Comparison of ENCODE assay signal across 1 cellular context in the genomic region with DNA sequence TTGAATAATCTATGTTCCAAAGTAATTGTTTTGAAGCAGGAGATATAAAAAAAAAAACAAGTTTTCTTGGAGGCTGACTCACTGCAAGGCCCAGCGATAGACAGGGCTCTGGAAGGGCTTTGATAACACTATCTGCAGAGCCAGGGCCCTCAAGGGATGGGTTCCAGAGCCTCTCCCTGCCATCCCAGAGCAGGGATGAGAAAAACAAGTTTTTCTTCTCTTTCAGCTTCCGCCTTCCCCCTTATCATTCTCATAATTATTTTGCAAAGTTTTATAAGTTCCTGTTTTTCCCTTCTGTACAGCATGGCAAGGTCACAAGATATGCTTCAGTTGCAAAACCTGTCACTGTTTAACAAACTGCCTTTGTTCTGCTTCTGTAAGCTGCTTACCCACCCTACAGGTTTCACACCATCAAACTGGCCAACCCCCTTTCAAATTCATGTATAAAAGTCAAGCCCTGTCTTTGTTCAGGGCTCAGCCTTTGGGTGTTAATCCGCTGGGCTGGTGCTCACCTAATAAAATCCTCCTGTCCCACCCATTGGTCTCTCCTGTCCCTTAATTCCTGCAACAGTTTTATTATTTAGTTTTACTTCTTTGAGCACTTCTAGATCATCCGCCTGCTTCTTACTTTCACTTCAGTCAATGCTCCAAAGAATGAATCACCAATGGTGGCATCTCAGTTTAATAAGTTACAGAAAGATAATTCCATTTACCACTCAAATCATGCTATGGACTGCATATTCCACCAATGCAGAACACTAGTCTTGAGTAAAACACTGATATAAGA.
TF ChIP-seq lines count a peak whose summit lies in the region.

No MANE protein-coding gene starts in this region.

TF ChIP-seq in K562, 482 proteins besides CTCF, POLR2A, EP300 and RAD21 (continued from another document and continues in another):
- TF ChIP-seq, protein P1, sequence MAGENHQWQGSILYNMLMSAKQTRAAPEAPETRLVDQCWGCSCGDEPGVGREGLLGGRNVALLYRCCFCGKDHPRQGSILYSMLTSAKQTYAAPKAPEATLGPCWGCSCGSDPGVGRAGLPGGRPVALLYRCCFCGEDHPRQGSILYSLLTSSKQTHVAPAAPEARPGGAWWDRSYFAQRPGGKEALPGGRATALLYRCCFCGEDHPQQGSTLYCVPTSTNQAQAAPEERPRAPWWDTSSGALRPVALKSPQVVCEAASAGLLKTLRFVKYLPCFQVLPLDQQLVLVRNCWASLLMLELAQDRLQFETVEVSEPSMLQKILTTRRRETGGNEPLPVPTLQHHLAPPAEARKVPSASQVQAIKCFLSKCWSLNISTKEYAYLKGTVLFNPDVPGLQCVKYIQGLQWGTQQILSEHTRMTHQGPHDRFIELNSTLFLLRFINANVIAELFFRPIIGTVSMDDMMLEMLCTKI (IDR thresholded peaks at IDR 0.05; ENCODE audit: partially characterized antibody) = no peak
- TF ChIP-seq ZFX (CRISPR knock-in tag; IDR thresholded peaks at IDR 0.05) (peak; percentile 50; the same call in 1 of the 2 replicates), ZEB2 (IDR thresholded peaks at IDR 0.05) (peak; percentile 86; the same call in 1 of the 2 replicates), ARID2 (IDR thresholded peaks at IDR 0.05) (no peak), ZNF121 (CRISPR knock-in tag; conservative IDR thresholded peaks at IDR 0.05) (no peak), ZNF707 (CRISPR knock-in tag; conservative IDR thresholded peaks at IDR 0.05) (no peak), TRIM28 (IDR thresholded peaks at IDR 0.05) (peak; percentile 99), THRAP3 (IDR thresholded peaks at IDR 0.05; ENCODE audit: borderline replicate concordance) (no peak), SAP30 (IDR thresholded peaks at IDR 0.05; ENCODE audit: borderline replicate concordance, insufficient read depth, low read depth, low read length, poor library complexity, severe bottlenecking) (no peak), ZSCAN32 (CRISPR knock-in tag; IDR thresholded peaks at IDR 0.05) (no peak), MXI1 (IDR thresholded peaks at IDR 0.05; ENCODE audit: low read depth, low read length) (no peak), ZNF197 (CRISPR knock-in tag; IDR thresholded peaks at IDR 0.05; ENCODE audit: low read depth) (no peak; the same call in none of the 2 replicates), MIER1 (IDR thresholded peaks at IDR 0.05; ENCODE audit: low read depth) (peak; percentile 58; the same call in 1 of the 2 replicates), ADNP (tag; IDR thresholded peaks at IDR 0.05) (peak; percentile 78), KLF16 (IDR thresholded peaks at IDR 0.05) (peak; percentile 93), ZNF586 (CRISPR knock-in tag; conservative IDR thresholded peaks at IDR 0.05) (no peak), EHMT2 (IDR thresholded peaks at IDR 0.05) (no peak; the same call in 1 of the 2 replicates), TBP (optimal IDR thresholded peaks at IDR 0.05; ENCODE audit: low read depth, low read length) (no peak), ZNF41 (CRISPR knock-in tag; conservative IDR thresholded peaks at IDR 0.05) (0 out of 2 replicates have a peak, but pooled peaks have one; percentile 6), SMC3 (conservative IDR thresholded peaks at IDR 0.05; ENCODE audit: insufficient read depth, low read depth, low read length) (no peak), RUNX1 (IDR thresholded peaks at IDR 0.05; ENCODE audit: low read depth) (0 out of 2 replicates have a peak, but pooled peaks have one; percentile 77), KDM4B (IDR thresholded peaks at IDR 0.05; ENCODE audit: borderline replicate concordance in 2 of 2, low read depth in 1 of 2) (no peak), ZNF23 (CRISPR knock-in tag; IDR thresholded peaks at IDR 0.05) (no peak), CBX1 (IDR thresholded peaks at IDR 0.05; ENCODE audit: low read depth) (peak; percentile 98), ZNF282 (CRISPR knock-in tag; IDR thresholded peaks at IDR 0.05) (no peak), BCL6 (CRISPR knock-in tag; IDR thresholded peaks at IDR 0.05) (no peak), RFX7 (CRISPR knock-in tag; IDR thresholded peaks at IDR 0.05) (no peak), GATAD2A (IDR thresholded peaks at IDR 0.05) (no peak), DMBX1 (CRISPR knock-in tag; IDR thresholded peaks at IDR 0.05; ENCODE audit: borderline replicate concordance) (peak; percentile 61), HDGF (IDR thresholded peaks at IDR 0.05) (no peak), NEUROD1 (IDR thresholded peaks at IDR 0.05; ENCODE audit: borderline replicate concordance, low read depth, low read length, partially characterized antibody) (peak; percentile 93), TEAD4 (IDR thresholded peaks at IDR 0.05; ENCODE audit: low read length) (peak; percentile 97), TEAD4 (CRISPR knock-in tag; IDR thresholded peaks at IDR 0.05; ENCODE audit: borderline replicate concordance) (no peak), ZNF77 (CRISPR knock-in tag; IDR thresholded peaks at IDR 0.05) (no peak), TCF7 (IDR thresholded peaks at IDR 0.05; ENCODE audit: borderline replicate concordance) (no peak), HNRNPL (IDR thresholded peaks at IDR 0.05; ENCODE audit: low read depth, low read length) (0 out of 2 replicates have a peak, but pooled peaks have one; percentile 20), ZZZ3 (IDR thresholded peaks at IDR 0.05) (no peak), ZNF79 (CRISPR knock-in tag; IDR thresholded peaks at IDR 0.05; ENCODE audit: low read depth) (0 out of 2 replicates have a peak, but pooled peaks have one; percentile 36), SRSF1 (IDR thresholded peaks at IDR 0.05; ENCODE audit: low read depth, low read length) (no peak), BDP1 (IDR thresholded peaks at IDR 0.05; ENCODE audit: insufficient read depth, insufficient read length) (no peak), TAF7 (tag; IDR thresholded peaks at IDR 0.05) (no peak), TAF15 (IDR thresholded peaks at IDR 0.05; ENCODE audit: low read depth, low read length) (no peak), NFRKB (IDR thresholded peaks at IDR 0.05; ENCODE audit: low read depth) (peak; percentile 82), DNMT1 (IDR thresholded peaks at IDR 0.05) (no peak), ZNF146 (CRISPR knock-in tag; IDR thresholded peaks at IDR 0.05; ENCODE audit: unreplicated experiment) (no peak), ZNF184 (CRISPR knock-in tag; IDR thresholded peaks at IDR 0.05) (no peak), MAFF (IDR thresholded peaks at IDR 0.05; ENCODE audit: low read length) (peak; percentile 13; the same call in 1 of the 2 replicates), NRF1 (conservative IDR thresholded peaks at IDR 0.05 in 1 of 2, IDR thresholded peaks at IDR 0.05 in 1 of 2) (no peak), TEAD1 (CRISPR knock-in tag; IDR thresholded peaks at IDR 0.05) (no peak)
- TF ChIP-seq, protein P2, sequence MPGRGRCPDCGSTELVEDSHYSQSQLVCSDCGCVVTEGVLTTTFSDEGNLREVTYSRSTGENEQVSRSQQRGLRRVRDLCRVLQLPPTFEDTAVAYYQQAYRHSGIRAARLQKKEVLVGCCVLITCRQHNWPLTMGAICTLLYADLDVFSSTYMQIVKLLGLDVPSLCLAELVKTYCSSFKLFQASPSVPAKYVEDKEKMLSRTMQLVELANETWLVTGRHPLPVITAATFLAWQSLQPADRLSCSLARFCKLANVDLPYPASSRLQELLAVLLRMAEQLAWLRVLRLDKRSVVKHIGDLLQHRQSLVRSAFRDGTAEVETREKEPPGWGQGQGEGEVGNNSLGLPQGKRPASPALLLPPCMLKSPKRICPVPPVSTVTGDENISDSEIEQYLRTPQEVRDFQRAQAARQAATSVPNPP (IDR thresholded peaks at IDR 0.05; ENCODE audit: borderline replicate concordance, insufficient read depth, insufficient read length) = no peak
- TF ChIP-seq, protein P3, sequence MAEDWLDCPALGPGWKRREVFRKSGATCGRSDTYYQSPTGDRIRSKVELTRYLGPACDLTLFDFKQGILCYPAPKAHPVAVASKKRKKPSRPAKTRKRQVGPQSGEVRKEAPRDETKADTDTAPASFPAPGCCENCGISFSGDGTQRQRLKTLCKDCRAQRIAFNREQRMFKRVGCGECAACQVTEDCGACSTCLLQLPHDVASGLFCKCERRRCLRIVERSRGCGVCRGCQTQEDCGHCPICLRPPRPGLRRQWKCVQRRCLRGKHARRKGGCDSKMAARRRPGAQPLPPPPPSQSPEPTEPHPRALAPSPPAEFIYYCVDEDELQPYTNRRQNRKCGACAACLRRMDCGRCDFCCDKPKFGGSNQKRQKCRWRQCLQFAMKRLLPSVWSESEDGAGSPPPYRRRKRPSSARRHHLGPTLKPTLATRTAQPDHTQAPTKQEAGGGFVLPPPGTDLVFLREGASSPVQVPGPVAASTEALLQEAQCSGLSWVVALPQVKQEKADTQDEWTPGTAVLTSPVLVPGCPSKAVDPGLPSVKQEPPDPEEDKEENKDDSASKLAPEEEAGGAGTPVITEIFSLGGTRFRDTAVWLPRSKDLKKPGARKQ (CRISPR knock-in tag; IDR thresholded peaks at IDR 0.05) = no peak
- TF ChIP-seq, protein P4, sequence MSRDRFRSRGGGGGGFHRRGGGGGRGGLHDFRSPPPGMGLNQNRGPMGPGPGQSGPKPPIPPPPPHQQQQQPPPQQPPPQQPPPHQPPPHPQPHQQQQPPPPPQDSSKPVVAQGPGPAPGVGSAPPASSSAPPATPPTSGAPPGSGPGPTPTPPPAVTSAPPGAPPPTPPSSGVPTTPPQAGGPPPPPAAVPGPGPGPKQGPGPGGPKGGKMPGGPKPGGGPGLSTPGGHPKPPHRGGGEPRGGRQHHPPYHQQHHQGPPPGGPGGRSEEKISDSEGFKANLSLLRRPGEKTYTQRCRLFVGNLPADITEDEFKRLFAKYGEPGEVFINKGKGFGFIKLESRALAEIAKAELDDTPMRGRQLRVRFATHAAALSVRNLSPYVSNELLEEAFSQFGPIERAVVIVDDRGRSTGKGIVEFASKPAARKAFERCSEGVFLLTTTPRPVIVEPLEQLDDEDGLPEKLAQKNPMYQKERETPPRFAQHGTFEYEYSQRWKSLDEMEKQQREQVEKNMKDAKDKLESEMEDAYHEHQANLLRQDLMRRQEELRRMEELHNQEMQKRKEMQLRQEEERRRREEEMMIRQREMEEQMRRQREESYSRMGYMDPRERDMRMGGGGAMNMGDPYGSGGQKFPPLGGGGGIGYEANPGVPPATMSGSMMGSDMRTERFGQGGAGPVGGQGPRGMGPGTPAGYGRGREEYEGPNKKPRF (IDR thresholded peaks at IDR 0.05; ENCODE audit: low read depth, low read length) = no peak
- TF ChIP-seq, protein P5, sequence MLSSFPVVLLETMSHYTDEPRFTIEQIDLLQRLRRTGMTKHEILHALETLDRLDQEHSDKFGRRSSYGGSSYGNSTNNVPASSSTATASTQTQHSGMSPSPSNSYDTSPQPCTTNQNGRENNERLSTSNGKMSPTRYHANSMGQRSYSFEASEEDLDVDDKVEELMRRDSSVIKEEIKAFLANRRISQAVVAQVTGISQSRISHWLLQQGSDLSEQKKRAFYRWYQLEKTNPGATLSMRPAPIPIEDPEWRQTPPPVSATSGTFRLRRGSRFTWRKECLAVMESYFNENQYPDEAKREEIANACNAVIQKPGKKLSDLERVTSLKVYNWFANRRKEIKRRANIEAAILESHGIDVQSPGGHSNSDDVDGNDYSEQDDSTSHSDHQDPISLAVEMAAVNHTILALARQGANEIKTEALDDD (IDR thresholded peaks at IDR 0.05) = 0 out of 2 replicates have a peak, but pooled peaks have one; percentile 32
- TF ChIP-seq, protein P6, sequence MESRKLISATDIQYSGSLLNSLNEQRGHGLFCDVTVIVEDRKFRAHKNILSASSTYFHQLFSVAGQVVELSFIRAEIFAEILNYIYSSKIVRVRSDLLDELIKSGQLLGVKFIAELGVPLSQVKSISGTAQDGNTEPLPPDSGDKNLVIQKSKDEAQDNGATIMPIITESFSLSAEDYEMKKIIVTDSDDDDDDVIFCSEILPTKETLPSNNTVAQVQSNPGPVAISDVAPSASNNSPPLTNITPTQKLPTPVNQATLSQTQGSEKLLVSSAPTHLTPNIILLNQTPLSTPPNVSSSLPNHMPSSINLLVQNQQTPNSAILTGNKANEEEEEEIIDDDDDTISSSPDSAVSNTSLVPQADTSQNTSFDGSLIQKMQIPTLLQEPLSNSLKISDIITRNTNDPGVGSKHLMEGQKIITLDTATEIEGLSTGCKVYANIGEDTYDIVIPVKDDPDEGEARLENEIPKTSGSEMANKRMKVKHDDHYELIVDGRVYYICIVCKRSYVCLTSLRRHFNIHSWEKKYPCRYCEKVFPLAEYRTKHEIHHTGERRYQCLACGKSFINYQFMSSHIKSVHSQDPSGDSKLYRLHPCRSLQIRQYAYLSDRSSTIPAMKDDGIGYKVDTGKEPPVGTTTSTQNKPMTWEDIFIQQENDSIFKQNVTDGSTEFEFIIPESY (CRISPR knock-in tag; IDR thresholded peaks at IDR 0.05) = no peak
- TF ChIP-seq, protein P7, sequence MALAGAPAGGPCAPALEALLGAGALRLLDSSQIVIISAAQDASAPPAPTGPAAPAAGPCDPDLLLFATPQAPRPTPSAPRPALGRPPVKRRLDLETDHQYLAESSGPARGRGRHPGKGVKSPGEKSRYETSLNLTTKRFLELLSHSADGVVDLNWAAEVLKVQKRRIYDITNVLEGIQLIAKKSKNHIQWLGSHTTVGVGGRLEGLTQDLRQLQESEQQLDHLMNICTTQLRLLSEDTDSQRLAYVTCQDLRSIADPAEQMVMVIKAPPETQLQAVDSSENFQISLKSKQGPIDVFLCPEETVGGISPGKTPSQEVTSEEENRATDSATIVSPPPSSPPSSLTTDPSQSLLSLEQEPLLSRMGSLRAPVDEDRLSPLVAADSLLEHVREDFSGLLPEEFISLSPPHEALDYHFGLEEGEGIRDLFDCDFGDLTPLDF (CRISPR knock-in tag; IDR thresholded peaks at IDR 0.05) = no peak
- TF ChIP-seq, protein P8, sequence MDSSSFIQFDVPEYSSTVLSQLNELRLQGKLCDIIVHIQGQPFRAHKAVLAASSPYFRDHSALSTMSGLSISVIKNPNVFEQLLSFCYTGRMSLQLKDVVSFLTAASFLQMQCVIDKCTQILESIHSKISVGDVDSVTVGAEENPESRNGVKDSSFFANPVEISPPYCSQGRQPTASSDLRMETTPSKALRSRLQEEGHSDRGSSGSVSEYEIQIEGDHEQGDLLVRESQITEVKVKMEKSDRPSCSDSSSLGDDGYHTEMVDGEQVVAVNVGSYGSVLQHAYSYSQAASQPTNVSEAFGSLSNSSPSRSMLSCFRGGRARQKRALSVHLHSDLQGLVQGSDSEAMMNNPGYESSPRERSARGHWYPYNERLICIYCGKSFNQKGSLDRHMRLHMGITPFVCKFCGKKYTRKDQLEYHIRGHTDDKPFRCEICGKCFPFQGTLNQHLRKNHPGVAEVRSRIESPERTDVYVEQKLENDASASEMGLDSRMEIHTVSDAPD (CRISPR knock-in tag; IDR thresholded peaks at IDR 0.05) = no peak
- TF ChIP-seq, protein P9, sequence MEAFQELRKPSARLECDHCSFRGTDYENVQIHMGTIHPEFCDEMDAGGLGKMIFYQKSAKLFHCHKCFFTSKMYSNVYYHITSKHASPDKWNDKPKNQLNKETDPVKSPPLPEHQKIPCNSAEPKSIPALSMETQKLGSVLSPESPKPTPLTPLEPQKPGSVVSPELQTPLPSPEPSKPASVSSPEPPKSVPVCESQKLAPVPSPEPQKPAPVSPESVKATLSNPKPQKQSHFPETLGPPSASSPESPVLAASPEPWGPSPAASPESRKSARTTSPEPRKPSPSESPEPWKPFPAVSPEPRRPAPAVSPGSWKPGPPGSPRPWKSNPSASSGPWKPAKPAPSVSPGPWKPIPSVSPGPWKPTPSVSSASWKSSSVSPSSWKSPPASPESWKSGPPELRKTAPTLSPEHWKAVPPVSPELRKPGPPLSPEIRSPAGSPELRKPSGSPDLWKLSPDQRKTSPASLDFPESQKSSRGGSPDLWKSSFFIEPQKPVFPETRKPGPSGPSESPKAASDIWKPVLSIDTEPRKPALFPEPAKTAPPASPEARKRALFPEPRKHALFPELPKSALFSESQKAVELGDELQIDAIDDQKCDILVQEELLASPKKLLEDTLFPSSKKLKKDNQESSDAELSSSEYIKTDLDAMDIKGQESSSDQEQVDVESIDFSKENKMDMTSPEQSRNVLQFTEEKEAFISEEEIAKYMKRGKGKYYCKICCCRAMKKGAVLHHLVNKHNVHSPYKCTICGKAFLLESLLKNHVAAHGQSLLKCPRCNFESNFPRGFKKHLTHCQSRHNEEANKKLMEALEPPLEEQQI (IDR thresholded peaks at IDR 0.05) = no peak
